ENCODE assay signal across 8 cellular contexts in the genomic region with DNA sequence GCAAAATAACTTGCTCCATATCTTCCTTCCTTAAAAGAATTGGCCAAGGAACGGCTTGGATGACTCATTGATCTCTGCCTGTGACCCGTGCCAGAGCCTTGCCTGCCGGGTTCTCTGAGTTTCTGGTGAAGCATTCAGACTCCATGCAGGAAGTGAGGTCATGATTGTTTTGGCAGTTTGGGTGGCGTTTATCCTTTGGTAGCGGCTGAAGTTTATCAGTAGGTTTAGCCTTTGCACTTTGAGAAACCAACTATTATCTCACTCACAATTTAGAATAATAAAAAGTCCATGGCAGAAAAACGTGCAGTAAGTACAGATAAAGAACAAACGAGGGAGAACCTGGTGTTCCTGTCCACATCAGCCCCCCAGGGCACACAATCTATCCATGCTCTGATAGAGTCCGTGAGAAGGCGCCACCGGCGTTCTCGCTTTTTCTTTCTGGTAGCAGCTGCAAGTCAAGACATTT. TPM values are rescaled to one million over a fixed set of nuclear protein-coding genes. Genes with fewer than 3 reads are reported as not detected.
DNase-seq lines count a peak whose midpoint lies in the region; ATAC-seq, FAIRE-seq and TF ChIP-seq lines count a peak whose summit lies in the region.

No MANE protein-coding gene starts in this region.

- no peaks in the 10 kb centered on the region for H3K36me3 Mint-ChIP-seq in activated naive CD4-positive, alpha-beta T cell treated with anti-CD3 and anti-CD28 coated beads, Interleukin-2, amount 50 U/mL, for 72 hours

- no peak for TF ChIP-seq CTCF in bronchial epithelial cell (IDR thresholded peaks at IDR 0.05; ENCODE audit: insufficient read depth, low read length, severe bottlenecking)

- ATAC-seq in left lobe of liver = peak; percentile 47
- ATAC-seq in HG03045 (IDR thresholded peaks at IDR 0.05; ENCODE audit: unreplicated experiment) = no peak
- no peak for ATAC-seq in activated naive CD4-positive, alpha-beta T cell treated with anti-CD3 and anti-CD28 coated beads, Interleukin-2, amount 50 U/mL, for 72 hours

- no peak overlapping the region for H3K27ac Mint-ChIP-seq in activated naive CD4-positive, alpha-beta T cell treated with anti-CD3 and anti-CD28 coated beads, Interleukin-2, amount 50 U/mL, for 72 hours

- H3K36me3 ChIP-seq in bronchial epithelial cell (ENCODE audit: control insufficient read depth, insufficient read depth, low read length) = no peaks in the 10 kb centered on the region

- H3K4me3 ChIP-seq in bronchial epithelial cell (ENCODE audit: low read depth, low read length) = no peak overlapping the region

- H3K9me3 Mint-ChIP-seq in activated naive CD4-positive, alpha-beta T cell treated with anti-CD3 and anti-CD28 coated beads, Interleukin-2, amount 50 U/mL, for 72 hours = peaks cover 3 to 10% of the 10 kb centered on the region in 2 donors

- DNase-seq in HTR-8/SVneo (ENCODE audit: insufficient read length, low spot score) = peak; percentile 81
- DNase-seq in bronchial epithelial cell (ENCODE audit: low read depth) = peak; percentile 95
- DNase-seq in left lobe of liver (ENCODE audit: low spot score) = peak; percentile 54
- DNase-seq in urothelium cell line (ENCODE audit: low spot score) = peak; percentile 93
- DNase-seq in amygdala (lab: John Stamatoyannopoulos, UW) = no peak
- no peak for DNase-seq in activated naive CD4-positive, alpha-beta T cell treated with anti-CD3 and anti-CD28 coated beads, Interleukin-2, amount 50 U/mL, for 72 hours (ENCODE audit: low spot score in 2 of 2)
- DNase-seq in mesenteric fat pad (ENCODE audit: low spot score) = no peak

- no peaks in the 10 kb centered on the region for H3K27me3 ChIP-seq in bronchial epithelial cell (ENCODE audit: control insufficient read depth, insufficient read depth, low read length)

- no peak for FAIRE-seq in HTR-8/SVneo (lab: Jason Lieb, UNC)
- FAIRE-seq in bronchial epithelial cell (lab: Jason Lieb, UNC) = no peak
- FAIRE-seq in urothelium cell line (lab: Jason Lieb, UNC) = no peak

RNA-seq across cellular contexts. Expression of a gene that starts 15.0 kb away (rescaled TPM):
- total RNA-seq in bronchial epithelial cell (under 0.01 TPM in 1 of 2 replicates, not detected in the other), left lobe of liver (not detected), mesenteric fat pad (not detected)
- total RNA-seq in activated naive CD4-positive, alpha-beta T cell treated with anti-CD3 and anti-CD28 coated beads, Interleukin-2, amount 50 U/mL, for 72 hours = not detected

Comparison
In these comparisons a context has a peak if more than half of its experiments do, and no peak if none do; other contexts are left out.
1. DNase-seq: peak in HTR-8/SVneo (single experiment), bronchial epithelial cell (single experiment), left lobe of liver (single experiment) and urothelium cell line (single experiment); none in amygdala (0 of 56), activated naive CD4-positive, alpha-beta T cell treated with anti-CD3 and anti-CD28 coated beads, Interleukin-2, amount 50 U/mL, for 72 hours (0 of 2) and mesenteric fat pad (single experiment).